Comparison of ENCODE assay signal across 3 cellular contexts in genomic region chr2:238151205-238151604, GRCh38.
A peak's percentile ranks its signal among the peaks of the same experiment; 100 is the strongest.
TF ChIP-seq lines count a peak whose summit lies in the region.

No MANE protein-coding gene starts in this region.

TF ChIP-seq in GM23338, 12 proteins besides CTCF, POLR2A, EP300 and RAD21 (continues in another document):
- TF ChIP-seq EZH2 (IDR thresholded peaks at IDR 0.05; ENCODE audit: low read depth, unreplicated experiment) (no peak), POLR2AphosphoS5 (IDR thresholded peaks at IDR 0.05; ENCODE audit: low read depth) (no peak), REST (IDR thresholded peaks at IDR 0.05; ENCODE audit: unreplicated experiment) (no peak), NANOG (IDR thresholded peaks at IDR 0.05; ENCODE audit: borderline replicate concordance) (no peak), STAT1 (IDR thresholded peaks at IDR 0.05; ENCODE audit: unreplicated experiment) (no peak)

TF ChIP-seq in Ishikawa, 13 proteins besides CTCF, POLR2A, EP300 and RAD21:
- TF ChIP-seq ZBTB7A (IDR thresholded peaks at IDR 0.05; ENCODE audit: low read depth) (0 out of 2 replicates have a peak, but pooled peaks have one; percentile 29), YY1 (IDR thresholded peaks at IDR 0.05; ENCODE audit: low read depth) (no peak)

TF ChIP-seq in H1, 55 proteins besides CTCF, POLR2A, EP300 and RAD21:
- TF ChIP-seq, protein P1, sequence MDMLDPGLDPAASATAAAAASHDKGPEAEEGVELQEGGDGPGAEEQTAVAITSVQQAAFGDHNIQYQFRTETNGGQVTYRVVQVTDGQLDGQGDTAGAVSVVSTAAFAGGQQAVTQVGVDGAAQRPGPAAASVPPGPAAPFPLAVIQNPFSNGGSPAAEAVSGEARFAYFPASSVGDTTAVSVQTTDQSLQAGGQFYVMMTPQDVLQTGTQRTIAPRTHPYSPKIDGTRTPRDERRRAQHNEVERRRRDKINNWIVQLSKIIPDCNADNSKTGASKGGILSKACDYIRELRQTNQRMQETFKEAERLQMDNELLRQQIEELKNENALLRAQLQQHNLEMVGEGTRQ (IDR thresholded peaks at IDR 0.05; ENCODE audit: low read length) = no peak
- TF ChIP-seq KDM1A (IDR thresholded peaks at IDR 0.05; ENCODE audit: borderline replicate concordance, low read length) (no peak), POLR2AphosphoS5 (IDR thresholded peaks at IDR 0.05; ENCODE audit: low read depth, low read length) (no peak), TCF12 (IDR thresholded peaks at IDR 0.05; ENCODE audit: low read depth, low read length) (no peak), ZNF274 (IDR thresholded peaks at IDR 0.05; ENCODE audit: borderline replicate concordance, extremely low read depth, low read length) (no peak), CHD1 (IDR thresholded peaks at IDR 0.05; ENCODE audit: low read depth, low read length) (no peak), NRF1 (IDR thresholded peaks at IDR 0.05; ENCODE audit: low read depth, low read length) (no peak), CTBP2 (IDR thresholded peaks at IDR 0.05; ENCODE audit: borderline replicate concordance, insufficient read depth, insufficient read length, low read length) (no peak), POU5F1 (IDR thresholded peaks at IDR 0.05; ENCODE audit: low read depth, low read length) (no peak), ATF2 (IDR thresholded peaks at IDR 0.05; ENCODE audit: low read length) (no peak), CBX5 (IDR thresholded peaks at IDR 0.05; ENCODE audit: low read depth, low read length) (no peak), SP4 (IDR thresholded peaks at IDR 0.05; ENCODE audit: low read length) (no peak), SIRT6 (IDR thresholded peaks at IDR 0.05; ENCODE audit: low read length) (no peak), SRF (IDR thresholded peaks at IDR 0.05; ENCODE audit: low read depth, low read length) (no peak), PHF8 (conservative IDR thresholded peaks at IDR 0.05; ENCODE audit: low read depth, low read length) (no peak), RNF2 (IDR thresholded peaks at IDR 0.05; ENCODE audit: borderline replicate concordance, low read depth, low read length, missing control alignments, poor library complexity, severe bottlenecking) (no peak)
- TF ChIP-seq, protein P2, sequence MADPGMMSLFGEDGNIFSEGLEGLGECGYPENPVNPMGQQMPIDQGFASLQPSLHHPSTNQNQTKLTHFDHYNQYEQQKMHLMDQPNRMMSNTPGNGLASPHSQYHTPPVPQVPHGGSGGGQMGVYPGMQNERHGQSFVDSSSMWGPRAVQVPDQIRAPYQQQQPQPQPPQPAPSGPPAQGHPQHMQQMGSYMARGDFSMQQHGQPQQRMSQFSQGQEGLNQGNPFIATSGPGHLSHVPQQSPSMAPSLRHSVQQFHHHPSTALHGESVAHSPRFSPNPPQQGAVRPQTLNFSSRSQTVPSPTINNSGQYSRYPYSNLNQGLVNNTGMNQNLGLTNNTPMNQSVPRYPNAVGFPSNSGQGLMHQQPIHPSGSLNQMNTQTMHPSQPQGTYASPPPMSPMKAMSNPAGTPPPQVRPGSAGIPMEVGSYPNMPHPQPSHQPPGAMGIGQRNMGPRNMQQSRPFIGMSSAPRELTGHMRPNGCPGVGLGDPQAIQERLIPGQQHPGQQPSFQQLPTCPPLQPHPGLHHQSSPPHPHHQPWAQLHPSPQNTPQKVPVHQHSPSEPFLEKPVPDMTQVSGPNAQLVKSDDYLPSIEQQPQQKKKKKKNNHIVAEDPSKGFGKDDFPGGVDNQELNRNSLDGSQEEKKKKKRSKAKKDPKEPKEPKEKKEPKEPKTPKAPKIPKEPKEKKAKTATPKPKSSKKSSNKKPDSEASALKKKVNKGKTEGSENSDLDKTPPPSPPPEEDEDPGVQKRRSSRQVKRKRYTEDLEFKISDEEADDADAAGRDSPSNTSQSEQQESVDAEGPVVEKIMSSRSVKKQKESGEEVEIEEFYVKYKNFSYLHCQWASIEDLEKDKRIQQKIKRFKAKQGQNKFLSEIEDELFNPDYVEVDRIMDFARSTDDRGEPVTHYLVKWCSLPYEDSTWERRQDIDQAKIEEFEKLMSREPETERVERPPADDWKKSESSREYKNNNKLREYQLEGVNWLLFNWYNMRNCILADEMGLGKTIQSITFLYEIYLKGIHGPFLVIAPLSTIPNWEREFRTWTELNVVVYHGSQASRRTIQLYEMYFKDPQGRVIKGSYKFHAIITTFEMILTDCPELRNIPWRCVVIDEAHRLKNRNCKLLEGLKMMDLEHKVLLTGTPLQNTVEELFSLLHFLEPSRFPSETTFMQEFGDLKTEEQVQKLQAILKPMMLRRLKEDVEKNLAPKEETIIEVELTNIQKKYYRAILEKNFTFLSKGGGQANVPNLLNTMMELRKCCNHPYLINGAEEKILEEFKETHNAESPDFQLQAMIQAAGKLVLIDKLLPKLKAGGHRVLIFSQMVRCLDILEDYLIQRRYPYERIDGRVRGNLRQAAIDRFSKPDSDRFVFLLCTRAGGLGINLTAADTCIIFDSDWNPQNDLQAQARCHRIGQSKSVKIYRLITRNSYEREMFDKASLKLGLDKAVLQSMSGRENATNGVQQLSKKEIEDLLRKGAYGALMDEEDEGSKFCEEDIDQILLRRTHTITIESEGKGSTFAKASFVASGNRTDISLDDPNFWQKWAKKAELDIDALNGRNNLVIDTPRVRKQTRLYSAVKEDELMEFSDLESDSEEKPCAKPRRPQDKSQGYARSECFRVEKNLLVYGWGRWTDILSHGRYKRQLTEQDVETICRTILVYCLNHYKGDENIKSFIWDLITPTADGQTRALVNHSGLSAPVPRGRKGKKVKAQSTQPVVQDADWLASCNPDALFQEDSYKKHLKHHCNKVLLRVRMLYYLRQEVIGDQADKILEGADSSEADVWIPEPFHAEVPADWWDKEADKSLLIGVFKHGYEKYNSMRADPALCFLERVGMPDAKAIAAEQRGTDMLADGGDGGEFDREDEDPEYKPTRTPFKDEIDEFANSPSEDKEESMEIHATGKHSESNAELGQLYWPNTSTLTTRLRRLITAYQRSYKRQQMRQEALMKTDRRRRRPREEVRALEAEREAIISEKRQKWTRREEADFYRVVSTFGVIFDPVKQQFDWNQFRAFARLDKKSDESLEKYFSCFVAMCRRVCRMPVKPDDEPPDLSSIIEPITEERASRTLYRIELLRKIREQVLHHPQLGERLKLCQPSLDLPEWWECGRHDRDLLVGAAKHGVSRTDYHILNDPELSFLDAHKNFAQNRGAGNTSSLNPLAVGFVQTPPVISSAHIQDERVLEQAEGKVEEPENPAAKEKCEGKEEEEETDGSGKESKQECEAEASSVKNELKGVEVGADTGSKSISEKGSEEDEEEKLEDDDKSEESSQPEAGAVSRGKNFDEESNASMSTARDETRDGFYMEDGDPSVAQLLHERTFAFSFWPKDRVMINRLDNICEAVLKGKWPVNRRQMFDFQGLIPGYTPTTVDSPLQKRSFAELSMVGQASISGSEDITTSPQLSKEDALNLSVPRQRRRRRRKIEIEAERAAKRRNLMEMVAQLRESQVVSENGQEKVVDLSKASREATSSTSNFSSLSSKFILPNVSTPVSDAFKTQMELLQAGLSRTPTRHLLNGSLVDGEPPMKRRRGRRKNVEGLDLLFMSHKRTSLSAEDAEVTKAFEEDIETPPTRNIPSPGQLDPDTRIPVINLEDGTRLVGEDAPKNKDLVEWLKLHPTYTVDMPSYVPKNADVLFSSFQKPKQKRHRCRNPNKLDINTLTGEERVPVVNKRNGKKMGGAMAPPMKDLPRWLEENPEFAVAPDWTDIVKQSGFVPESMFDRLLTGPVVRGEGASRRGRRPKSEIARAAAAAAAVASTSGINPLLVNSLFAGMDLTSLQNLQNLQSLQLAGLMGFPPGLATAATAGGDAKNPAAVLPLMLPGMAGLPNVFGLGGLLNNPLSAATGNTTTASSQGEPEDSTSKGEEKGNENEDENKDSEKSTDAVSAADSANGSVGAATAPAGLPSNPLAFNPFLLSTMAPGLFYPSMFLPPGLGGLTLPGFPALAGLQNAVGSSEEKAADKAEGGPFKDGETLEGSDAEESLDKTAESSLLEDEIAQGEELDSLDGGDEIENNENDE (IDR thresholded peaks at IDR 0.05; ENCODE audit: insufficient replicate concordance, low read length) = no peak
TF ChIP-seq in H1: peak in this region for 0.
